23 cellular contexts compared by ENCODE assay signal in the genomic region with DNA sequence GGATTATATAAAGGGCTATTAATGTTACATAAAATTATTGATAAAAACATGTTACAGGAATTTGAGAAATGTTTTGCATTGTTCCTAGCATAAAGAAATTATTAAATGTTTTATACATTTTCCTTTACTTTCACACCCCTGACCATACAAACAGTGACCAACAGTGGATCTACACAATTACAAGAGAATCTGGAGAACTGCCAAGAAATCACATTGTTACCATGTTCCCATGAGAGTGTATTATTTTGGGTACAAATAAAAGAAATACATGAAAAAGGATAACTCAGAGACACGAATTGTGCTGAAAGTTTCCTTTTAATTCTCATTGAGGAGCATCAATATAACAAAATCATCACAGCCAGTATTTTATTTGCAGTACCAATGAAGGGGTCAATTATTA.
"Had no signal": no experiment of that assay in that cellular context is flagged by ENCODE, and none has a peak within 500 bp of the region (broad histone marks: within the 10 kb centered on the region; RNA-seq: fewer than 3 reads in every experiment).

No MANE protein-coding gene starts in this region.

- H3K9me3 Mint-ChIP-seq: activated naive CD4-positive, alpha-beta T cell treated with anti-CD3 and anti-CD28 coated beads, Interleukin-2, amount 50 U/mL, for 72 hours; activated T-cell treated with anti-CD3 and anti-CD28 coated beads, Interleukin-2, amount 50 U/mL, for 24 hours; activated T-helper 17 cell treated with anti-CD3 and anti-CD28 coated beads, Interleukin-2, amount 50 U/mL, for 72 hours; natural killer cell; stimulated activated naive B cell treated with anti-CD40 and anti-IgM and Interleukin-4, amounts not matched to agents 10 μg/mL and 1 μg/mL and 100 μg/mL, for 72 hours had no signal

- H3K27ac Mint-ChIP-seq: activated naive CD4-positive, alpha-beta T cell treated with anti-CD3 and anti-CD28 coated beads, Interleukin-2, amount 50 U/mL, for 72 hours; activated T-cell treated with anti-CD3 and anti-CD28 coated beads, Interleukin-2, amount 50 U/mL, for 24 hours; activated T-helper 17 cell treated with anti-CD3 and anti-CD28 coated beads, Interleukin-2, amount 50 U/mL, for 72 hours; natural killer cell; progenitor cell of endocrine pancreas; stimulated activated naive B cell treated with anti-CD40 and anti-IgM and Interleukin-4, amounts not matched to agents 10 μg/mL and 1 μg/mL and 100 μg/mL, for 72 hours had no signal

- H3K27ac ChIP-seq: adrenal gland, ascending aorta, breast epithelium, colonic mucosa, lower lobe of right lung, sigmoid colon, testis, uterus had no signal

- DNase-seq: activated CD4-positive, alpha-beta T cell treated with anti-CD3 and anti-CD28 coated beads for 1 hour; activated T-cell treated with anti-CD3 and anti-CD28 coated beads, Interleukin-2, amount 50 U/mL, for 24 hours; adrenal gland; colonic mucosa; foreskin fibroblast; lower lobe of right lung; natural killer cell; retina; sigmoid colon; stimulated activated CD4-positive, alpha-beta T cell treated with anti-CD3 and anti-CD28 coated beads, Interleukin-15, amount 100 ng/mL, for 24 hours; stimulated activated CD8-positive, alpha-beta memory T cell treated with anti-CD3 and anti-CD28 coated beads, Interleukin-4, amount 100 ng/mL, for 48 hours; stimulated activated naive B cell treated with anti-CD40 and anti-IgM and Interleukin-4, amounts not matched to agents 10 μg/mL and 1 μg/mL and 100 μg/mL, for 72 hours; T-helper 9 cell; testis; trophoblast cell; uterus had no signal

- H3K27me3 ChIP-seq: adrenal gland, ascending aorta, breast epithelium, colonic mucosa, sigmoid colon, testis, uterus had no signal

- H3K4me3 Mint-ChIP-seq: activated T-cell treated with anti-CD3 and anti-CD28 coated beads, Interleukin-2, amount 50 U/mL, for 24 hours; activated T-helper 17 cell treated with anti-CD3 and anti-CD28 coated beads, Interleukin-2, amount 50 U/mL, for 72 hours; natural killer cell; stimulated activated naive B cell treated with anti-CD40 and anti-IgM and Interleukin-4, amounts not matched to agents 10 μg/mL and 1 μg/mL and 100 μg/mL, for 72 hours had no signal

- H3K36me3 ChIP-seq: adrenal gland, breast epithelium, colonic mucosa, lower lobe of right lung, uterus had no signal

- H3K4me1 Mint-ChIP-seq: activated T-helper 17 cell treated with anti-CD3 and anti-CD28 coated beads, Interleukin-2, amount 50 U/mL, for 72 hours; natural killer cell had no signal

- H3K4me3 ChIP-seq: adrenal gland, ascending aorta, breast epithelium, colonic mucosa, lower lobe of right lung, sigmoid colon, smooth muscle cell, testis, uterus had no signal

- ATAC-seq: activated naive CD4-positive, alpha-beta T cell treated with anti-CD3 and anti-CD28 coated beads, Interleukin-2, amount 50 U/mL, for 72 hours; activated T-helper 17 cell treated with anti-CD3 and anti-CD28 coated beads, Interleukin-2, amount 50 U/mL, for 72 hours; left lobe of liver; lower lobe of right lung; natural killer cell; stimulated activated naive B cell treated with anti-CD40 and anti-IgM and Interleukin-4, amounts not matched to agents 10 μg/mL and 1 μg/mL and 100 μg/mL, for 72 hours had no signal

- H3K9me3 ChIP-seq: adrenal gland, ascending aorta, breast epithelium, colonic mucosa, lower lobe of right lung, sigmoid colon, testis, uterus had no signal

- H3K4me1 ChIP-seq: ascending aorta, breast epithelium, colonic mucosa, lower lobe of right lung, sigmoid colon, testis, uterus had no signal

- H3K27me3 Mint-ChIP-seq: activated T-cell treated with anti-CD3 and anti-CD28 coated beads, Interleukin-2, amount 50 U/mL, for 24 hours; activated T-helper 17 cell treated with anti-CD3 and anti-CD28 coated beads, Interleukin-2, amount 50 U/mL, for 72 hours; progenitor cell of endocrine pancreas; stimulated activated naive B cell treated with anti-CD40 and anti-IgM and Interleukin-4, amounts not matched to agents 10 μg/mL and 1 μg/mL and 100 μg/mL, for 72 hours had no signal

- H3K36me3 Mint-ChIP-seq: activated naive CD4-positive, alpha-beta T cell treated with anti-CD3 and anti-CD28 coated beads, Interleukin-2, amount 50 U/mL, for 72 hours; natural killer cell had no signal
